14 cellular contexts compared by ENCODE assay signal in genomic region chr6:139881251-139881650, GRCh38.
A peak's percentile ranks its signal among the peaks of the same experiment; 100 is the strongest.
DNase-seq lines count a peak whose midpoint lies in the region; ATAC-seq and TF ChIP-seq lines count a peak whose summit lies in the region.
"Had no signal": no experiment of that assay in that cellular context is flagged by ENCODE, and none has a peak within 500 bp of the region (broad histone marks: within the 10 kb centered on the region; RNA-seq: fewer than 3 reads in every experiment).

No MANE protein-coding gene starts in this region.

- H3K9ac ChIP-seq in endodermal cell (ENCODE audit: extremely low read depth, low read length, poor library complexity, severe bottlenecking): no peak overlapping the region

- H3K36me3 Mint-ChIP-seq in endodermal cell (ENCODE audit: low read depth): no peaks in the 10 kb centered on the region
- H3K36me3 Mint-ChIP-seq: activated naive CD4-positive, alpha-beta T cell treated with anti-CD3 and anti-CD28 coated beads, Interleukin-2, amount 10 ng/mL, durations not matched to agents 7 days and 5 days had no signal

- H3K9me3 Mint-ChIP-seq in endodermal cell: no peaks in the 10 kb centered on the region
- H3K9me3 Mint-ChIP-seq: activated naive CD4-positive, alpha-beta T cell treated with anti-CD3 and anti-CD28 coated beads, Interleukin-2, amount 10 ng/mL, durations not matched to agents 7 days and 5 days had no signal

- peaks cover 42% of the 10 kb centered on the region for H3K4me1 Mint-ChIP-seq in endodermal cell
- H3K4me1 Mint-ChIP-seq: activated naive CD4-positive, alpha-beta T cell treated with anti-CD3 and anti-CD28 coated beads, Interleukin-2, amount 10 ng/mL, durations not matched to agents 7 days and 5 days had no signal

- no peak overlapping the region for H3K27ac Mint-ChIP-seq in endodermal cell
- H3K27ac Mint-ChIP-seq: activated naive CD4-positive, alpha-beta T cell treated with anti-CD3 and anti-CD28 coated beads, Interleukin-2, amount 10 ng/mL, durations not matched to agents 7 days and 5 days had no signal

- H3K27ac ChIP-seq in endodermal cell (ENCODE audit: low read depth, low read length): peak overlapping the region; percentile 91
- H3K27ac ChIP-seq: neutrophil, right lobe of liver had no signal

- no peak overlapping the region for H3K4me3 Mint-ChIP-seq in endodermal cell
- H3K4me3 Mint-ChIP-seq: activated naive CD4-positive, alpha-beta T cell treated with anti-CD3 and anti-CD28 coated beads, Interleukin-2, amount 10 ng/mL, durations not matched to agents 7 days and 5 days; H9 had no signal

- TF ChIP-seq CTCF in endodermal cell (conservative IDR thresholded peaks at IDR 0.05): no peak

- no peak overlapping the region for H3K4me3 ChIP-seq in endodermal cell (ENCODE audit: low read length)
- H3K4me3 ChIP-seq: right lobe of liver had no signal

- WGBS in endodermal cell (ENCODE audit: insufficient coverage in 1 of 2, insufficient read length in 1 of 2), 2 experiments: 40 to 82% methylated on average over 1 to 2 of the region's 4 CpGs

- peaks cover 25% of the 10 kb centered on the region for H3K4me1 ChIP-seq in endodermal cell (ENCODE audit: control insufficient read depth, insufficient read depth, low read length)

- H3K36me3 ChIP-seq in endodermal cell (ENCODE audit: control insufficient read depth, insufficient read depth, low read length): no peaks in the 10 kb centered on the region
- H3K36me3 ChIP-seq: neutrophil, right lobe of liver had no signal

- ATAC-seq in GM21529 (IDR thresholded peaks at IDR 0.05; ENCODE audit: unreplicated experiment): no peak

- peaks cover 1% of the 10 kb centered on the region for H3K27me3 Mint-ChIP-seq in endodermal cell (ENCODE audit: insufficient read depth)
- H3K27me3 Mint-ChIP-seq: activated naive CD4-positive, alpha-beta T cell treated with anti-CD3 and anti-CD28 coated beads, Interleukin-2, amount 10 ng/mL, durations not matched to agents 7 days and 5 days had no signal

- H3K27me3 ChIP-seq in endodermal cell (ENCODE audit: control insufficient read depth, insufficient read depth, low read length, poor library complexity, severe bottlenecking): no peaks in the 10 kb centered on the region
- H3K27me3 ChIP-seq: neutrophil, right lobe of liver had no signal

- H3K9me3 ChIP-seq in endodermal cell (ENCODE audit: control insufficient read depth, low read length): no peaks in the 10 kb centered on the region
- H3K9me3 ChIP-seq: neutrophil, right lobe of liver had no signal

- DNase-seq in NCI-H2227 (lab: John Stamatoyannopoulos, UW; ENCODE audit: unreplicated experiment) (peak; percentile 17), NCI-H2227 treated with DMSO at 0.1 percent for 48 hours (lab: John Stamatoyannopoulos, UW) (no peak), NCI-H748 treated with DMSO at 0.1 percent for 48 hours (lab: John Stamatoyannopoulos, UW) (peak; percentile 79), endodermal cell (no peak), pons (ENCODE audit: low spot score) (peak; percentile 20), islet precursor cell (no peak)
- no peak for DNase-seq in effector CD8-positive, alpha-beta T cell (lab: John Stamatoyannopoulos, UW)
- DNase-seq: activated CD4-positive, alpha-beta T cell treated with anti-CD3 and anti-CD28 coated beads, Interleukin-2, amount 50 U/mL, for 1 hour; activated naive CD4-positive, alpha-beta T cell treated with anti-CD3 and anti-CD28 coated beads, Interleukin-2, amount 10 ng/mL, durations not matched to agents 7 days and 5 days; activated T-cell treated with anti-CD3 and anti-CD28 coated beads for 4 hours had no signal

Comparison
In these comparisons a context has a peak if more than half of its experiments do, and no peak if none do; other contexts are left out.
1. DNase-seq: peak in NCI-H2227 (single experiment), NCI-H748 treated with DMSO at 0.1 percent for 48 hours (single experiment) and pons (single experiment); none in NCI-H2227 treated with DMSO at 0.1 percent for 48 hours (single experiment), endodermal cell (single experiment), effector CD8-positive, alpha-beta T cell (single experiment) and islet precursor cell (single experiment).